Comparison of ENCODE assay signal across 19 cellular contexts in genomic region chr20:51629399-51630058, GRCh38.
DNase-seq lines count a peak whose midpoint lies in the region; ATAC-seq and TF ChIP-seq lines count a peak whose summit lies in the region.
"Had no signal": no experiment of that assay in that cellular context is flagged by ENCODE, and none has a peak within 500 bp of the region (broad histone marks: within the 10 kb centered on the region; RNA-seq: fewer than 3 reads in every experiment).

No MANE protein-coding gene starts in this region.

- no peaks in the 10 kb centered on the region for H3K9me3 Mint-ChIP-seq in MCF 10A (ENCODE audit: unreplicated experiment)
- H3K9me3 Mint-ChIP-seq in activated T-helper 17 cell treated with anti-CD3 and anti-CD28 coated beads, Interleukin-2, amount 50 U/mL, for 72 hours, result no peaks in the 10 kb centered on the region
- no peaks in the 10 kb centered on the region for H3K9me3 Mint-ChIP-seq in mesothelial cell of epicardium
- H3K9me3 Mint-ChIP-seq: CD4-positive, alpha-beta T cell had no signal

- intact Hi-C loops in breast epithelium (cut with DNase I; ENCODE audit: low total_unique reads) (no loop called here), MCF 10A (cut with micrococcal nuclease) (loop anchor here (10.0 kb wide), 2 partner anchors 135 to 835 kb away; partner anchors contain the start of genes ATP9A and BCAS4)

- no peaks in the 10 kb centered on the region for H3K27me3 Mint-ChIP-seq in MCF 10A (ENCODE audit: insufficient read depth, unreplicated experiment)
- H3K27me3 Mint-ChIP-seq in activated T-helper 17 cell treated with anti-CD3 and anti-CD28 coated beads, Interleukin-2, amount 50 U/mL, for 72 hours, result peaks cover 15% of the 10 kb centered on the region
- H3K27me3 Mint-ChIP-seq in mesothelial cell of epicardium (ENCODE audit: low read depth), result no peaks in the 10 kb centered on the region

- TF ChIP-seq CTCF in breast epithelium (IDR thresholded peaks at IDR 0.05) (no peak), MCF 10A (IDR thresholded peaks at IDR 0.05; ENCODE audit: unreplicated experiment) (no peak), mesothelial cell of epicardium (IDR thresholded peaks at IDR 0.05; ENCODE audit: unreplicated experiment) (no peak)

- H3K27ac Mint-ChIP-seq in MCF 10A (ENCODE audit: low read depth, unreplicated experiment), result no peak overlapping the region
- peak overlapping the region; percentile 69 for H3K27ac Mint-ChIP-seq in activated T-helper 17 cell treated with anti-CD3 and anti-CD28 coated beads, Interleukin-2, amount 50 U/mL, for 72 hours
- peak overlapping the region; percentile 88 for H3K27ac Mint-ChIP-seq in mesothelial cell of epicardium
- H3K27ac Mint-ChIP-seq: activated naive CD8-positive, alpha-beta T cell; CD4-positive, alpha-beta T cell had no signal

- H3K4me3 ChIP-seq in breast epithelium, result no peak overlapping the region
- no peak overlapping the region for H3K4me3 ChIP-seq in urinary bladder (ENCODE audit: low read depth, low read length)
- H3K4me3 ChIP-seq: left lung, ovary had no signal

- WGBS in urinary bladder, result 86% methylated on average over 3 of the region's 3 CpGs

- DNase-seq in breast epithelium (ENCODE audit: low spot score in 2 of 2), result no peak
- no peak for DNase-seq in MCF 10A (ENCODE audit: unreplicated experiment)
- no peak for DNase-seq in mesothelial cell of epicardium (ENCODE audit: low spot score in 2 of 2, unreplicated experiment in 2 of 2)
- no peak for DNase-seq in T-helper 9 cell
- DNase-seq in NCI-H748 treated with DMSO at 0.1 percent for 48 hours (lab: John Stamatoyannopoulos, UW), result no peak
- DNase-seq: ACHN; activated T-cell treated with anti-CD3 and anti-CD28 coated beads for 4 hours; CD4-positive, alpha-beta T cell; DMS53; left lung; NCI-H1417 treated with DMSO at 0.1 percent for 48 hours; NCI-H2171 treated with DMSO at 0.1 percent for 48 hours; NCI-H82; ovary; stimulated activated CD4-positive, alpha-beta T cell treated with anti-CD3 and anti-CD28 coated beads, Interleukin-2, amount 100 ng/mL, for 48 hours had no signal

- BruUV-seq in MCF 10A (replicated peaks; lab: Mats Ljungman, UMichigan), result no TSS peak

- POLR2A ChIA-PET in MCF 10A (lab: Yijun Ruan, JAX), result interaction anchor here (0.7 kb wide), 1 partner anchor 177 kb away, joined by 3 read pairs; no protein-coding TSS in a partner anchor

- H3K4me3 Mint-ChIP-seq in MCF 10A (ENCODE audit: unreplicated experiment), result no peak overlapping the region
- peak overlapping the region; percentile 72 for H3K4me3 Mint-ChIP-seq in activated T-helper 17 cell treated with anti-CD3 and anti-CD28 coated beads, Interleukin-2, amount 50 U/mL, for 72 hours
- no peak overlapping the region for H3K4me3 Mint-ChIP-seq in mesothelial cell of epicardium
- H3K4me3 Mint-ChIP-seq: activated naive CD8-positive, alpha-beta T cell; CD4-positive, alpha-beta T cell had no signal

- TF ChIP-seq POLR2A in breast epithelium (IDR thresholded peaks at IDR 0.05), result no peak

- H3K4me1 ChIP-seq in breast epithelium, result peaks cover 7 to 9% of the 10 kb centered on the region in 2 donors
- H3K4me1 ChIP-seq in urinary bladder (ENCODE audit: insufficient read depth), result peaks cover 3% of the 10 kb centered on the region

- peaks cover 21% of the 10 kb centered on the region for H3K4me1 Mint-ChIP-seq in MCF 10A (ENCODE audit: insufficient read depth, unreplicated experiment)
- H3K4me1 Mint-ChIP-seq in activated T-helper 17 cell treated with anti-CD3 and anti-CD28 coated beads, Interleukin-2, amount 50 U/mL, for 72 hours, result peaks cover 39% of the 10 kb centered on the region
- peaks cover 40% of the 10 kb centered on the region for H3K4me1 Mint-ChIP-seq in mesothelial cell of epicardium

- ATAC-seq in activated T-helper 17 cell treated with anti-CD3 and anti-CD28 coated beads, Interleukin-2, amount 50 U/mL, for 72 hours (replicated peaks), result no peak
- ATAC-seq in GM18873 (IDR thresholded peaks at IDR 0.05; ENCODE audit: low FRiP score, unreplicated experiment), result no peak
- ATAC-seq: left lung had no signal

- H3K9me3 ChIP-seq in breast epithelium, result no peaks in the 10 kb centered on the region
- H3K9me3 ChIP-seq: left lung, ovary had no signal

- H3K36me3 Mint-ChIP-seq in MCF 10A (ENCODE audit: insufficient read depth, unreplicated experiment), result no peaks in the 10 kb centered on the region
- no peaks in the 10 kb centered on the region for H3K36me3 Mint-ChIP-seq in activated T-helper 17 cell treated with anti-CD3 and anti-CD28 coated beads, Interleukin-2, amount 50 U/mL, for 72 hours (ENCODE audit: low read depth)
- H3K36me3 Mint-ChIP-seq in mesothelial cell of epicardium, result peaks cover 36% of the 10 kb centered on the region

- CTCF ChIA-PET in MCF 10A (lab: Yijun Ruan, JAX), result interaction anchor here (0.8 kb wide), 1 partner anchor 303 kb away, joined by 3 read pairs; no protein-coding TSS in a partner anchor

- H3K27ac ChIP-seq in breast epithelium (peak overlapping the region; percentile 91 to 94), urinary bladder (ENCODE audit: low read depth) (peak overlapping the region; percentile 13)
- H3K27ac ChIP-seq: left lung had no signal

- H3K36me3 ChIP-seq in breast epithelium (no peaks in the 10 kb centered on the region), urinary bladder (ENCODE audit: insufficient read depth) (no peaks in the 10 kb centered on the region)
- H3K36me3 ChIP-seq: left lung, ovary had no signal

- H3K27me3 ChIP-seq in breast epithelium, result no peaks in the 10 kb centered on the region
- H3K27me3 ChIP-seq: left lung, ovary had no signal
